Comparison of ENCODE assay signal across 1 cellular context in the genomic region with DNA sequence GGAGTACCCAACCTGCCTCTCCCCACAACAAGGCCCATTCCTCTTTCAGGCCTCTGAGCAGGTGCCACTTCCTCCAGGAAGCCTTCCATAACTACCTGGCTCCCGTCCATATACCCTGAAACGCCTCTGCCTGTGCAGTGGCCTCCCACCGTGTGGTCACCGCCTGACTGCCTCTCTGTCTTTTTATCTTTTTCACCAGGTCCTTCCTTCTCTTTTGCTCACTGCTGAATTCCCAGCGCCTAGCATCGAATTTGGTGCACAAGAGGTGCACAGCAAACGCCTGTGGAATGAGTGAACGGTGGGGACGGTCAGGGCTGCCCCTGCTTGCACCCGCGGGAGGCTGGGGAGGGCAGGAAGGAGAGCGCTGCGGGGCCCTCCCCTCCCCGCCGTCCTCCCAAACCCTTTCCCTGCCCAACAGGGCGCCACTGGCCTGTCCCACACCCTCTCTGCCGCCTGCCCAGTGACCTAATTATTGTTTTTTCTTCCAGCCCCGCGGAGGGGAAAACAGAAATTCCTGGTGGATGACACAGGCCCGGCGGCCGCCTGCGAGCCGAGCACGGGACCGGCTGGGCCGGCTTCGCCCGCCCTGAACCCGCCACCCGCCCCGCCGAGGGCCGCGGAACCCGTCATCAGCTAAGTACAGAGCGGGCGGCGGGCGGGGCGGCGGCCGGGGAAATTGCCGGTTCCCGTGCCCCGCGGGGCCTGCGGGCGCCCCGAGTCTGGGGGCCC.
TF ChIP-seq lines count a peak whose summit lies in the region.

No MANE protein-coding gene starts in this region.

TF ChIP-seq in K562, 482 proteins besides CTCF, POLR2A, EP300 and RAD21 (continued from another document and continues in another):
- TF ChIP-seq, protein P1, sequence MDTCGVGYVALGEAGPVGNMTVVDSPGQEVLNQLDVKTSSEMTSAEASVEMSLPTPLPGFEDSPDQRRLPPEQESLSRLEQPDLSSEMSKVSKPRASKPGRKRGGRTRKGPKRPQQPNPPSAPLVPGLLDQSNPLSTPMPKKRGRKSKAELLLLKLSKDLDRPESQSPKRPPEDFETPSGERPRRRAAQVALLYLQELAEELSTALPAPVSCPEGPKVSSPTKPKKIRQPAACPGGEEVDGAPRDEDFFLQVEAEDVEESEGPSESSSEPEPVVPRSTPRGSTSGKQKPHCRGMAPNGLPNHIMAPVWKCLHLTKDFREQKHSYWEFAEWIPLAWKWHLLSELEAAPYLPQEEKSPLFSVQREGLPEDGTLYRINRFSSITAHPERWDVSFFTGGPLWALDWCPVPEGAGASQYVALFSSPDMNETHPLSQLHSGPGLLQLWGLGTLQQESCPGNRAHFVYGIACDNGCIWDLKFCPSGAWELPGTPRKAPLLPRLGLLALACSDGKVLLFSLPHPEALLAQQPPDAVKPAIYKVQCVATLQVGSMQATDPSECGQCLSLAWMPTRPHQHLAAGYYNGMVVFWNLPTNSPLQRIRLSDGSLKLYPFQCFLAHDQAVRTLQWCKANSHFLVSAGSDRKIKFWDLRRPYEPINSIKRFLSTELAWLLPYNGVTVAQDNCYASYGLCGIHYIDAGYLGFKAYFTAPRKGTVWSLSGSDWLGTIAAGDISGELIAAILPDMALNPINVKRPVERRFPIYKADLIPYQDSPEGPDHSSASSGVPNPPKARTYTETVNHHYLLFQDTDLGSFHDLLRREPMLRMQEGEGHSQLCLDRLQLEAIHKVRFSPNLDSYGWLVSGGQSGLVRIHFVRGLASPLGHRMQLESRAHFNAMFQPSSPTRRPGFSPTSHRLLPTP (IDR thresholded peaks at IDR 0.05; ENCODE audit: borderline replicate concordance, extremely low read depth, insufficient read length), result peak; percentile 56
- TF ChIP-seq, protein P2, sequence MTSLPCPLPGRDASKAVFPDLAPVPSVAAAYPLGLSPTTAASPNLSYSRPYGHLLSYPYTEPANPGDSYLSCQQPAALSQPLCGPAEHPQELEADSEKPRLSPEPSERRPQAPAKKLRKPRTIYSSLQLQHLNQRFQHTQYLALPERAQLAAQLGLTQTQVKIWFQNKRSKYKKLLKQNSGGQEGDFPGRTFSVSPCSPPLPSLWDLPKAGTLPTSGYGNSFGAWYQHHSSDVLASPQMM (CRISPR knock-in tag; IDR thresholded peaks at IDR 0.05), result no peak
- no peak for TF ChIP-seq KHSRP (IDR thresholded peaks at IDR 0.05)
- TF ChIP-seq ZNF436 (CRISPR knock-in tag; IDR thresholded peaks at IDR 0.05), result peak; percentile 96
- TF ChIP-seq MTA3 (IDR thresholded peaks at IDR 0.05; ENCODE audit: borderline replicate concordance), result 0 out of 2 replicates have a peak, but pooled peaks have one; percentile 56
- TF ChIP-seq ILF3 (IDR thresholded peaks at IDR 0.05; ENCODE audit: borderline replicate concordance), result no peak
- no peak for TF ChIP-seq ZNF146 (CRISPR knock-in tag; IDR thresholded peaks at IDR 0.05; ENCODE audit: unreplicated experiment)
- TF ChIP-seq ZKSCAN3 (CRISPR knock-in tag; IDR thresholded peaks at IDR 0.05), result no peak
- TF ChIP-seq SRSF3 (IDR thresholded peaks at IDR 0.05; ENCODE audit: insufficient read depth, low read length), result no peak
- TF ChIP-seq, protein P3, sequence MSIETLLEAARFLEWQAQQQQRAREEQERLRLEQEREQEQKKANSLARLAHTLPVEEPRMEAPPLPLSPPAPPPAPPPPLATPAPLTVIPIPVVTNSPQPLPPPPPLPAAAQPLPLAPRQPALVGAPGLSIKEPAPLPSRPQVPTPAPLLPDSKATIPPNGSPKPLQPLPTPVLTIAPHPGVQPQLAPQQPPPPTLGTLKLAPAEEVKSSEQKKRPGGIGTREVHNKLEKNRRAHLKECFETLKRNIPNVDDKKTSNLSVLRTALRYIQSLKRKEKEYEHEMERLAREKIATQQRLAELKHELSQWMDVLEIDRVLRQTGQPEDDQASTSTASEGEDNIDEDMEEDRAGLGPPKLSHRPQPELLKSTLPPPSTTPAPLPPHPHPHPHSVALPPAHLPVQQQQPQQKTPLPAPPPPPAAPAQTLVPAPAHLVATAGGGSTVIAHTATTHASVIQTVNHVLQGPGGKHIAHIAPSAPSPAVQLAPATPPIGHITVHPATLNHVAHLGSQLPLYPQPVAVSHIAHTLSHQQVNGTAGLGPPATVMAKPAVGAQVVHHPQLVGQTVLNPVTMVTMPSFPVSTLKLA (conservative IDR thresholded peaks at IDR 0.05), result 0 out of 4 replicates have a peak, but pooled peaks of 1 of the 2 experiments have one; percentile 18
- TF ChIP-seq, protein P4, sequence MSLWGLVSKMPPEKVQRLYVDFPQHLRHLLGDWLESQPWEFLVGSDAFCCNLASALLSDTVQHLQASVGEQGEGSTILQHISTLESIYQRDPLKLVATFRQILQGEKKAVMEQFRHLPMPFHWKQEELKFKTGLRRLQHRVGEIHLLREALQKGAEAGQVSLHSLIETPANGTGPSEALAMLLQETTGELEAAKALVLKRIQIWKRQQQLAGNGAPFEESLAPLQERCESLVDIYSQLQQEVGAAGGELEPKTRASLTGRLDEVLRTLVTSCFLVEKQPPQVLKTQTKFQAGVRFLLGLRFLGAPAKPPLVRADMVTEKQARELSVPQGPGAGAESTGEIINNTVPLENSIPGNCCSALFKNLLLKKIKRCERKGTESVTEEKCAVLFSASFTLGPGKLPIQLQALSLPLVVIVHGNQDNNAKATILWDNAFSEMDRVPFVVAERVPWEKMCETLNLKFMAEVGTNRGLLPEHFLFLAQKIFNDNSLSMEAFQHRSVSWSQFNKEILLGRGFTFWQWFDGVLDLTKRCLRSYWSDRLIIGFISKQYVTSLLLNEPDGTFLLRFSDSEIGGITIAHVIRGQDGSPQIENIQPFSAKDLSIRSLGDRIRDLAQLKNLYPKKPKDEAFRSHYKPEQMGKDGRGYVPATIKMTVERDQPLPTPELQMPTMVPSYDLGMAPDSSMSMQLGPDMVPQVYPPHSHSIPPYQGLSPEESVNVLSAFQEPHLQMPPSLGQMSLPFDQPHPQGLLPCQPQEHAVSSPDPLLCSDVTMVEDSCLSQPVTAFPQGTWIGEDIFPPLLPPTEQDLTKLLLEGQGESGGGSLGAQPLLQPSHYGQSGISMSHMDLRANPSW (CRISPR knock-in tag; IDR thresholded peaks at IDR 0.05), result no peak
- TF ChIP-seq DMBX1 (CRISPR knock-in tag; IDR thresholded peaks at IDR 0.05; ENCODE audit: borderline replicate concordance), result no peak
- TF ChIP-seq PHF20 (IDR thresholded peaks at IDR 0.05; ENCODE audit: partially characterized antibody), result peak; percentile 29
- TF ChIP-seq, protein P5, sequence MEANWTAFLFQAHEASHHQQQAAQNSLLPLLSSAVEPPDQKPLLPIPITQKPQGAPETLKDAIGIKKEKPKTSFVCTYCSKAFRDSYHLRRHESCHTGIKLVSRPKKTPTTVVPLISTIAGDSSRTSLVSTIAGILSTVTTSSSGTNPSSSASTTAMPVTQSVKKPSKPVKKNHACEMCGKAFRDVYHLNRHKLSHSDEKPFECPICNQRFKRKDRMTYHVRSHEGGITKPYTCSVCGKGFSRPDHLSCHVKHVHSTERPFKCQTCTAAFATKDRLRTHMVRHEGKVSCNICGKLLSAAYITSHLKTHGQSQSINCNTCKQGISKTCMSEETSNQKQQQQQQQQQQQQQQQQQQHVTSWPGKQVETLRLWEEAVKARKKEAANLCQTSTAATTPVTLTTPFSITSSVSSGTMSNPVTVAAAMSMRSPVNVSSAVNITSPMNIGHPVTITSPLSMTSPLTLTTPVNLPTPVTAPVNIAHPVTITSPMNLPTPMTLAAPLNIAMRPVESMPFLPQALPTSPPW (CRISPR knock-in tag; IDR thresholded peaks at IDR 0.05), result peak; percentile 75; the same call in 1 of the 2 replicates
- TF ChIP-seq NFXL1 (CRISPR knock-in tag; IDR thresholded peaks at IDR 0.05), result no peak
- no peak for TF ChIP-seq ATF1 (CRISPR knock-in tag; IDR thresholded peaks at IDR 0.05)
- TF ChIP-seq ATF1 (tag; IDR thresholded peaks at IDR 0.05), result 0 out of 2 replicates have a peak, but pooled peaks have one; percentile 24
- peak in 1 of 2 experiments; percentile 30; a peak in 1 of 3 replicates for TF ChIP-seq CBX3 (IDR thresholded peaks at IDR 0.05; ENCODE audit: borderline replicate concordance in 1 of 2, low read length in 2 of 2)
- TF ChIP-seq, protein P6, sequence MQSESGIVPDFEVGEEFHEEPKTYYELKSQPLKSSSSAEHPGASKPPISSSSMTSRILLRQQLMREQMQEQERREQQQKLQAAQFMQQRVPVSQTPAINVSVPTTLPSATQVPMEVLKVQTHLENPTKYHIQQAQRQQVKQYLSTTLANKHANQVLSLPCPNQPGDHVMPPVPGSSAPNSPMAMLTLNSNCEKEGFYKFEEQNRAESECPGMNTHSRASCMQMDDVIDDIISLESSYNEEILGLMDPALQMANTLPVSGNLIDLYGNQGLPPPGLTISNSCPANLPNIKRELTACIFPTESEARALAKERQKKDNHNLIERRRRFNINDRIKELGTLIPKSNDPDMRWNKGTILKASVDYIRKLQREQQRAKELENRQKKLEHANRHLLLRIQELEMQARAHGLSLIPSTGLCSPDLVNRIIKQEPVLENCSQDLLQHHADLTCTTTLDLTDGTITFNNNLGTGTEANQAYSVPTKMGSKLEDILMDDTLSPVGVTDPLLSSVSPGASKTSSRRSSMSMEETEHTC (IDR thresholded peaks at IDR 0.05), result no peak
- TF ChIP-seq TCF3 (CRISPR knock-in tag; IDR thresholded peaks at IDR 0.05), result peak; percentile 51
- TF ChIP-seq NFE2 (IDR thresholded peaks at IDR 0.05; ENCODE audit: low read depth), result no peak
- TF ChIP-seq TEAD4 (IDR thresholded peaks at IDR 0.05; ENCODE audit: low read length), result 0 out of 2 replicates have a peak, but pooled peaks have one; percentile 24
- TF ChIP-seq TEAD4 (CRISPR knock-in tag; IDR thresholded peaks at IDR 0.05; ENCODE audit: borderline replicate concordance), result no peak
- TF ChIP-seq, protein P7, sequence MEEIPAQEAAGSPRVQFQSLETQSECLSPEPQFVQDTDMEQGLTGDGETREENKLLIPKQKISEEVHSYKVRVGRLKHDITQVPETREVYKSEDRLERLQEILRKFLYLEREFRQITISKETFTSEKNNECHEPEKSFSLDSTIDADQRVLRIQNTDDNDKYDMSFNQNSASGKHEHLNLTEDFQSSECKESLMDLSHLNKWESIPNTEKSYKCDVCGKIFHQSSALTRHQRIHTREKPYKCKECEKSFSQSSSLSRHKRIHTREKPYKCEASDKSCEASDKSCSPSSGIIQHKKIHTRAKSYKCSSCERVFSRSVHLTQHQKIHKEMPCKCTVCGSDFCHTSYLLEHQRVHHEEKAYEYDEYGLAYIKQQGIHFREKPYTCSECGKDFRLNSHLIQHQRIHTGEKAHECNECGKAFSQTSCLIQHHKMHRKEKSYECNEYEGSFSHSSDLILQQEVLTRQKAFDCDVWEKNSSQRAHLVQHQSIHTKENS (CRISPR knock-in tag; IDR thresholded peaks at IDR 0.05), result no peak
- TF ChIP-seq, protein P8, sequence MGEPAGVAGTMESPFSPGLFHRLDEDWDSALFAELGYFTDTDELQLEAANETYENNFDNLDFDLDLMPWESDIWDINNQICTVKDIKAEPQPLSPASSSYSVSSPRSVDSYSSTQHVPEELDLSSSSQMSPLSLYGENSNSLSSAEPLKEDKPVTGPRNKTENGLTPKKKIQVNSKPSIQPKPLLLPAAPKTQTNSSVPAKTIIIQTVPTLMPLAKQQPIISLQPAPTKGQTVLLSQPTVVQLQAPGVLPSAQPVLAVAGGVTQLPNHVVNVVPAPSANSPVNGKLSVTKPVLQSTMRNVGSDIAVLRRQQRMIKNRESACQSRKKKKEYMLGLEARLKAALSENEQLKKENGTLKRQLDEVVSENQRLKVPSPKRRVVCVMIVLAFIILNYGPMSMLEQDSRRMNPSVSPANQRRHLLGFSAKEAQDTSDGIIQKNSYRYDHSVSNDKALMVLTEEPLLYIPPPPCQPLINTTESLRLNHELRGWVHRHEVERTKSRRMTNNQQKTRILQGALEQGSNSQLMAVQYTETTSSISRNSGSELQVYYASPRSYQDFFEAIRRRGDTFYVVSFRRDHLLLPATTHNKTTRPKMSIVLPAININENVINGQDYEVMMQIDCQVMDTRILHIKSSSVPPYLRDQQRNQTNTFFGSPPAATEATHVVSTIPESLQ (CRISPR knock-in tag; IDR thresholded peaks at IDR 0.05), result no peak
- TF ChIP-seq CCNT2 (IDR thresholded peaks at IDR 0.05; ENCODE audit: borderline replicate concordance, extremely low read depth, insufficient read length, low read depth, low read length), result peak; percentile 32
- TF ChIP-seq CBFA2T3 (IDR thresholded peaks at IDR 0.05), result peak; percentile 69
- TF ChIP-seq SNIP1 (IDR thresholded peaks at IDR 0.05; ENCODE audit: low read depth), result no peak
- TF ChIP-seq CXXC5 (CRISPR knock-in tag; IDR thresholded peaks at IDR 0.05), result peak; percentile 16; the same call in 1 of the 2 replicates
- TF ChIP-seq IFI16 (CRISPR knock-in tag; IDR thresholded peaks at IDR 0.05), result no peak
- peak; percentile 19; the same call in 1 of the 2 replicates for TF ChIP-seq L3MBTL2 (IDR thresholded peaks at IDR 0.05)
- TF ChIP-seq, protein P9, sequence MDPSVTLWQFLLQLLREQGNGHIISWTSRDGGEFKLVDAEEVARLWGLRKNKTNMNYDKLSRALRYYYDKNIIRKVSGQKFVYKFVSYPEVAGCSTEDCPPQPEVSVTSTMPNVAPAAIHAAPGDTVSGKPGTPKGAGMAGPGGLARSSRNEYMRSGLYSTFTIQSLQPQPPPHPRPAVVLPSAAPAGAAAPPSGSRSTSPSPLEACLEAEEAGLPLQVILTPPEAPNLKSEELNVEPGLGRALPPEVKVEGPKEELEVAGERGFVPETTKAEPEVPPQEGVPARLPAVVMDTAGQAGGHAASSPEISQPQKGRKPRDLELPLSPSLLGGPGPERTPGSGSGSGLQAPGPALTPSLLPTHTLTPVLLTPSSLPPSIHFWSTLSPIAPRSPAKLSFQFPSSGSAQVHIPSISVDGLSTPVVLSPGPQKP (CRISPR knock-in tag; IDR thresholded peaks at IDR 0.05), result no peak
- peak; percentile 93; the same call in 1 of the 2 replicates for TF ChIP-seq HDGF (IDR thresholded peaks at IDR 0.05)
- no peak for TF ChIP-seq CHD1 (IDR thresholded peaks at IDR 0.05; ENCODE audit: low read length)
- TF ChIP-seq POLR3G (IDR thresholded peaks at IDR 0.05; ENCODE audit: extremely low read depth, insufficient read length, insufficient replicate concordance), result no peak
- no peak for TF ChIP-seq ZNF347 (CRISPR knock-in tag; IDR thresholded peaks at IDR 0.05; ENCODE audit: low read depth)
- TF ChIP-seq SIN3B (IDR thresholded peaks at IDR 0.05; ENCODE audit: low read depth), result 0 out of 2 replicates have a peak, but pooled peaks have one; percentile 10
- TF ChIP-seq, protein P10, sequence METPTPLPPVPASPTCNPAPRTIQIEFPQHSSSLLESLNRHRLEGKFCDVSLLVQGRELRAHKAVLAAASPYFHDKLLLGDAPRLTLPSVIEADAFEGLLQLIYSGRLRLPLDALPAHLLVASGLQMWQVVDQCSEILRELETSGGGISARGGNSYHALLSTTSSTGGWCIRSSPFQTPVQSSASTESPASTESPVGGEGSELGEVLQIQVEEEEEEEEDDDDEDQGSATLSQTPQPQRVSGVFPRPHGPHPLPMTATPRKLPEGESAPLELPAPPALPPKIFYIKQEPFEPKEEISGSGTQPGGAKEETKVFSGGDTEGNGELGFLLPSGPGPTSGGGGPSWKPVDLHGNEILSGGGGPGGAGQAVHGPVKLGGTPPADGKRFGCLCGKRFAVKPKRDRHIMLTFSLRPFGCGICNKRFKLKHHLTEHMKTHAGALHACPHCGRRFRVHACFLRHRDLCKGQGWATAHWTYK (CRISPR knock-in tag; IDR thresholded peaks at IDR 0.05), result no peak
- TF ChIP-seq, protein P11, sequence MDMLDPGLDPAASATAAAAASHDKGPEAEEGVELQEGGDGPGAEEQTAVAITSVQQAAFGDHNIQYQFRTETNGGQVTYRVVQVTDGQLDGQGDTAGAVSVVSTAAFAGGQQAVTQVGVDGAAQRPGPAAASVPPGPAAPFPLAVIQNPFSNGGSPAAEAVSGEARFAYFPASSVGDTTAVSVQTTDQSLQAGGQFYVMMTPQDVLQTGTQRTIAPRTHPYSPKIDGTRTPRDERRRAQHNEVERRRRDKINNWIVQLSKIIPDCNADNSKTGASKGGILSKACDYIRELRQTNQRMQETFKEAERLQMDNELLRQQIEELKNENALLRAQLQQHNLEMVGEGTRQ (CRISPR knock-in tag; IDR thresholded peaks at IDR 0.05), result no peak
- no peak for TF ChIP-seq ZNF121 (CRISPR knock-in tag; conservative IDR thresholded peaks at IDR 0.05)
- no peak for TF ChIP-seq ZNF668 (CRISPR knock-in tag; IDR thresholded peaks at IDR 0.05)
- TF ChIP-seq SRSF1 (IDR thresholded peaks at IDR 0.05; ENCODE audit: low read depth, low read length), result no peak
- TF ChIP-seq MAFG (tag; conservative IDR thresholded peaks at IDR 0.05), result no peak
